ENCODE assay signal across 22 cellular contexts in the genomic region with DNA sequence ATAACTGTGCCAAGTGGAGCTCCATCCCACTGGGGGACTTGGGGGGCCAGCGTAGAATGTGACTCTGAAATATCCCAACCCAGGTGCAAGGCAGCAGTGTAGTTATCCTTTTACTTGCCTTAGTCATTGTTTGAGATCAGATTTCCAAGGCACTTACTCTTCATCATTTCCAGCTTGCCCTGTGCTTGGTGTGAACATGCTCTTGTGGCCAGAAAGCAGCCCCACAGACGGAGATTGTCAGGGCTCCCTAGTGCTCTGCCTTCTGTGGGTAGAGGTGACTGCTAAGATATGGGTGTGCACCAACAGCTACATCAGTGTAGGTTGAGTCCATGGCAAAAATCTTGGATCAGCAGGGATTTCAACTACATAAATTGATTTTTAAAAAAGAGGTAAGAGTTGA.
A peak's percentile ranks its signal among the peaks of the same experiment; 100 is the strongest.
DNase-seq lines count a peak whose midpoint lies in the region; ATAC-seq and TF ChIP-seq lines count a peak whose summit lies in the region.
"Had no signal": no experiment of that assay in that cellular context is flagged by ENCODE, and none has a peak within 500 bp of the region (broad histone marks: within the 10 kb centered on the region; RNA-seq: fewer than 3 reads in every experiment).

No MANE protein-coding gene starts in this region.

- TF ChIP-seq POLR2A in HCT116 (IDR thresholded peaks at IDR 0.05; ENCODE audit: borderline replicate concordance, extremely low read depth, insufficient read depth, insufficient read length) (no peak), vagina (IDR thresholded peaks at IDR 0.05) (no peak)

- H3K9me3 ChIP-seq in HCT116 (ENCODE audit: control insufficient read depth in 1 of 2, insufficient read depth in 1 of 2, low read depth in 1 of 2, low read length in 2 of 2) (no peaks in the 10 kb centered on the region), vagina (no peaks in the 10 kb centered on the region)
- H3K9me3 ChIP-seq: Peyer's patch had no signal

- TF ChIP-seq RAD21 in HCT116 (IDR thresholded peaks at IDR 0.05; ENCODE audit: low read depth): no peak

- H3K9ac ChIP-seq in HCT116 (ENCODE audit: low read length): no peak overlapping the region

- intact Hi-C loops in HCT116 (cut with micrococcal nuclease) (no loop called here), vagina (cut with DNase I) (no loop called here)

- H3K36me3 ChIP-seq in HCT116 (ENCODE audit: control insufficient read depth in 1 of 2, insufficient read depth in 2 of 2, low read length in 2 of 2) (no peaks in the 10 kb centered on the region), vagina (no peaks in the 10 kb centered on the region)
- H3K36me3 ChIP-seq: Peyer's patch had no signal

- no peaks in the 10 kb centered on the region for H3K9me2 ChIP-seq in HCT116 (ENCODE audit: insufficient read depth)

- ATAC-seq in HCT116: no peak
- ATAC-seq: SK-N-SH treated with all-trans-retinoic acid at 6 μM for 48 hours had no signal

- no TSS peak for BruUV-seq in HCT116 (replicated peaks; lab: Mats Ljungman, UMichigan)

- no peak for DNase-seq in HCT116 (ENCODE audit: low read depth, low spot score)
- peak; percentile 29 for DNase-seq in M059J (ENCODE audit: low read depth)
- DNase-seq in cerebellar cortex (ENCODE audit: low spot score): peak; percentile 22
- DNase-seq in kidney tubule cell (ENCODE audit: low spot score): peak; percentile 51
- no peak for DNase-seq in NCI-H748 (lab: John Stamatoyannopoulos, UW; ENCODE audit: unreplicated experiment)
- no peak for DNase-seq in vagina (ENCODE audit: extremely low spot score in 2 of 2)
- no peak for DNase-seq in stimulated activated naive CD4-positive, alpha-beta T cell (lab: John Stamatoyannopoulos, UW)
- DNase-seq: CD4-positive, CD25-positive, alpha-beta regulatory T cell; DND-41; GDM1; GOT3; HFFc6; Kasumi-1; MV-4-11; NCI-H1417; NCI-H1930; NCI-H510A; NCI-H82; Peyer's patch; SHP77; T-helper 1 cell had no signal

- H3K27me3 ChIP-seq in HCT116 (ENCODE audit: insufficient read depth, low read length): no peaks in the 10 kb centered on the region
- no peaks in the 10 kb centered on the region for H3K27me3 ChIP-seq in vagina
- H3K27me3 ChIP-seq: Peyer's patch had no signal

- CTCF ChIA-PET in HCT116 (lab: Charles Lee): no interaction called here

- H3K79me2 ChIP-seq in HCT116 (ENCODE audit: insufficient read depth, low read length): no peaks in the 10 kb centered on the region

- no peak overlapping the region for H3K4me2 ChIP-seq in HCT116 (ENCODE audit: low read length)

- TF ChIP-seq CTCF in HCT116 (IDR thresholded peaks at IDR 0.05 in 2 of 3, conservative IDR thresholded peaks at IDR 0.05 in 1 of 3; ENCODE audit: borderline replicate concordance in 1 of 3, insufficient read depth in 1 of 3, low read depth in 2 of 3, low read length in 2 of 3) (no peak), vagina (IDR thresholded peaks at IDR 0.05) (no peak)

- peak overlapping the region; percentile 12 for H2AFZ ChIP-seq in HCT116 (ENCODE audit: low read depth, low read length, poor library complexity, severe bottlenecking)

- H3K4me1 ChIP-seq in HCT116 (ENCODE audit: control insufficient read depth in 1 of 2, insufficient read depth in 2 of 2, low read length in 2 of 2): peaks cover 12 to 26% of the 10 kb centered on the region in 2 experiments
- H3K4me1 ChIP-seq in vagina: peaks cover 5% of the 10 kb centered on the region
- H3K4me1 ChIP-seq: Peyer's patch had no signal

- RAD21 ChIA-PET in HCT116 (lab: Charles Lee; ENCODE audit: low non-redundant PET in 1 of 2, low total read pairs in 2 of 2, uncharacterized antibody in 2 of 2, unreplicated experiment in 2 of 2): no interaction called here

- POLR2A ChIA-PET in HCT116 (lab: Charles Lee): no interaction called here

- no peak overlapping the region for H3K4me3 ChIP-seq in HCT116 (replicated peaks in 1 of 2; ENCODE audit: low read depth in 1 of 2, low read length in 2 of 2)
- H3K4me3 ChIP-seq in vagina: no peak overlapping the region
- H3K4me3 ChIP-seq: Peyer's patch had no signal

- no peaks in the 10 kb centered on the region for H4K20me1 ChIP-seq in HCT116 (ENCODE audit: insufficient read depth)

- H3K27ac ChIP-seq in HCT116 (ENCODE audit: low read depth, low read length) (no peak overlapping the region), vagina (no peak overlapping the region)
- H3K27ac ChIP-seq: Peyer's patch had no signal

TF ChIP-seq in HCT116, 20 proteins besides CTCF, POLR2A, EP300 and RAD21:
- TF ChIP-seq POLR2AphosphoS5 (IDR thresholded peaks at IDR 0.05; ENCODE audit: low read depth, low read length): no peak

Comparison
In these comparisons a context has a peak if more than half of its experiments do, and no peak if none do; other contexts are left out.
1. DNase-seq: peak in M059J (single experiment), cerebellar cortex (single experiment) and kidney tubule cell (single experiment); none in HCT116 (single experiment), NCI-H748 (single experiment), vagina (0 of 2) and stimulated activated naive CD4-positive, alpha-beta T cell (0 of 6).